In the genomic region with DNA sequence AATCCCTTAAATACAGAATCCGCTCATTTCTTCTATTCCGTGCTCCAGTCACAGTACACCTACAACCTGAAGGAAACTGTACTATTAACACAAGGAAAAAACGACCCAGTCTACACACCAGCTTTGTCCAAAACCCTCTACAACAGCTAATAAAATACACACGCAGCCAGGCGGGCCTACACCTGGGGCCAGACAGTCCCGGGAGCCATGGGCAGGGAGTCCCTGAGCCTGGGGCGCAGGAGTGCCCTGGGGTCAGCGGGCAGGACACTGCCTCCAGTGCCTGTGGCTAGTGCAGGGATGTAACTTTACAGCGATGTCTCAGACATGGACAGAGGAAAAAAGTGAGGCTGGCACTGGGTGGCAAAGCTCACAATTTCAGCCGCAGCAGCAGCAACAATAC, we compare ENCODE assay signal across 2 cellular contexts.
TF ChIP-seq lines count a peak whose summit lies in the region.

No MANE protein-coding gene starts in this region.

TF ChIP-seq in K562, 482 proteins besides CTCF, POLR2A, EP300 and RAD21:
- TF ChIP-seq MCM5 (IDR thresholded peaks at IDR 0.05; ENCODE audit: low read depth) (no peak), FOSL1 (tag; conservative IDR thresholded peaks at IDR 0.05) (no peak), FOXJ3 (CRISPR knock-in tag; IDR thresholded peaks at IDR 0.05) (no peak), CREM (IDR thresholded peaks at IDR 0.05; ENCODE audit: low read depth) (no peak), MBD2 (IDR thresholded peaks at IDR 0.05; ENCODE audit: borderline replicate concordance, low read depth) (no peak), RAD51 (IDR thresholded peaks at IDR 0.05; ENCODE audit: borderline replicate concordance, low read depth) (no peak), HNRNPH1 (optimal IDR thresholded peaks at IDR 0.05; ENCODE audit: low read depth, low read length) (no peak), SAP30 (IDR thresholded peaks at IDR 0.05; ENCODE audit: borderline replicate concordance, insufficient read depth, low read depth, low read length, poor library complexity, severe bottlenecking) (no peak), ZNF668 (CRISPR knock-in tag; IDR thresholded peaks at IDR 0.05) (no peak), POLR2H (tag; IDR thresholded peaks at IDR 0.05; ENCODE audit: low read depth) (no peak), MYBL2 (IDR thresholded peaks at IDR 0.05; ENCODE audit: low read depth) (no peak), MYBL2 (CRISPR knock-in tag; IDR thresholded peaks at IDR 0.05; ENCODE audit: borderline replicate concordance) (no peak), SRSF7 (optimal IDR thresholded peaks at IDR 0.05; ENCODE audit: low read depth, low read length) (no peak), TCF3 (CRISPR knock-in tag; IDR thresholded peaks at IDR 0.05) (no peak), KHSRP (IDR thresholded peaks at IDR 0.05) (no peak)
- TF ChIP-seq, protein P1, sequence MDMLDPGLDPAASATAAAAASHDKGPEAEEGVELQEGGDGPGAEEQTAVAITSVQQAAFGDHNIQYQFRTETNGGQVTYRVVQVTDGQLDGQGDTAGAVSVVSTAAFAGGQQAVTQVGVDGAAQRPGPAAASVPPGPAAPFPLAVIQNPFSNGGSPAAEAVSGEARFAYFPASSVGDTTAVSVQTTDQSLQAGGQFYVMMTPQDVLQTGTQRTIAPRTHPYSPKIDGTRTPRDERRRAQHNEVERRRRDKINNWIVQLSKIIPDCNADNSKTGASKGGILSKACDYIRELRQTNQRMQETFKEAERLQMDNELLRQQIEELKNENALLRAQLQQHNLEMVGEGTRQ (CRISPR knock-in tag; IDR thresholded peaks at IDR 0.05), result no peak
- TF ChIP-seq, protein P2, sequence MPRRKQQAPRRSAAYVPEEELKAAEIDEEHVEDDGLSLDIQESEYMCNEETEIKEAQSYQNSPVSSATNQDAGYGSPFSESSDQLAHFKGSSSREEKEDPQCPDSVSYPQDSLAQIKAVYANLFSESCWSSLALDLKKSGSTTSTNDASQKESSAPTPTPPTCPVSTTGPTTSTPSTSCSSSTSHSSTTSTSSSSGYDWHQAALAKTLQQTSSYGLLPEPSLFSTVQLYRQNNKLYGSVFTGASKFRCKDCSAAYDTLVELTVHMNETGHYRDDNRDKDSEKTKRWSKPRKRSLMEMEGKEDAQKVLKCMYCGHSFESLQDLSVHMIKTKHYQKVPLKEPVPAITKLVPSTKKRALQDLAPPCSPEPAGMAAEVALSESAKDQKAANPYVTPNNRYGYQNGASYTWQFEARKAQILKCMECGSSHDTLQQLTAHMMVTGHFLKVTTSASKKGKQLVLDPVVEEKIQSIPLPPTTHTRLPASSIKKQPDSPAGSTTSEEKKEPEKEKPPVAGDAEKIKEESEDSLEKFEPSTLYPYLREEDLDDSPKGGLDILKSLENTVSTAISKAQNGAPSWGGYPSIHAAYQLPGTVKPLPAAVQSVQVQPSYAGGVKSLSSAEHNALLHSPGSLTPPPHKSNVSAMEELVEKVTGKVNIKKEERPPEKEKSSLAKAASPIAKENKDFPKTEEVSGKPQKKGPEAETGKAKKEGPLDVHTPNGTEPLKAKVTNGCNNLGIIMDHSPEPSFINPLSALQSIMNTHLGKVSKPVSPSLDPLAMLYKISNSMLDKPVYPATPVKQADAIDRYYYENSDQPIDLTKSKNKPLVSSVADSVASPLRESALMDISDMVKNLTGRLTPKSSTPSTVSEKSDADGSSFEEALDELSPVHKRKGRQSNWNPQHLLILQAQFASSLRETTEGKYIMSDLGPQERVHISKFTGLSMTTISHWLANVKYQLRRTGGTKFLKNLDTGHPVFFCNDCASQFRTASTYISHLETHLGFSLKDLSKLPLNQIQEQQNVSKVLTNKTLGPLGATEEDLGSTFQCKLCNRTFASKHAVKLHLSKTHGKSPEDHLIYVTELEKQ (CRISPR knock-in tag; IDR thresholded peaks at IDR 0.05), result no peak
- TF ChIP-seq, protein P3, sequence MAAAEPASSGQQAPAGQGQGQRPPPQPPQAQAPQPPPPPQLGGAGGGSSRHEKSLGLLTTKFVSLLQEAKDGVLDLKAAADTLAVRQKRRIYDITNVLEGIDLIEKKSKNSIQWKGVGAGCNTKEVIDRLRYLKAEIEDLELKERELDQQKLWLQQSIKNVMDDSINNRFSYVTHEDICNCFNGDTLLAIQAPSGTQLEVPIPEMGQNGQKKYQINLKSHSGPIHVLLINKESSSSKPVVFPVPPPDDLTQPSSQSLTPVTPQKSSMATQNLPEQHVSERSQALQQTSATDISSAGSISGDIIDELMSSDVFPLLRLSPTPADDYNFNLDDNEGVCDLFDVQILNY (CRISPR knock-in tag; IDR thresholded peaks at IDR 0.05), result no peak
- TF ChIP-seq, protein P4, sequence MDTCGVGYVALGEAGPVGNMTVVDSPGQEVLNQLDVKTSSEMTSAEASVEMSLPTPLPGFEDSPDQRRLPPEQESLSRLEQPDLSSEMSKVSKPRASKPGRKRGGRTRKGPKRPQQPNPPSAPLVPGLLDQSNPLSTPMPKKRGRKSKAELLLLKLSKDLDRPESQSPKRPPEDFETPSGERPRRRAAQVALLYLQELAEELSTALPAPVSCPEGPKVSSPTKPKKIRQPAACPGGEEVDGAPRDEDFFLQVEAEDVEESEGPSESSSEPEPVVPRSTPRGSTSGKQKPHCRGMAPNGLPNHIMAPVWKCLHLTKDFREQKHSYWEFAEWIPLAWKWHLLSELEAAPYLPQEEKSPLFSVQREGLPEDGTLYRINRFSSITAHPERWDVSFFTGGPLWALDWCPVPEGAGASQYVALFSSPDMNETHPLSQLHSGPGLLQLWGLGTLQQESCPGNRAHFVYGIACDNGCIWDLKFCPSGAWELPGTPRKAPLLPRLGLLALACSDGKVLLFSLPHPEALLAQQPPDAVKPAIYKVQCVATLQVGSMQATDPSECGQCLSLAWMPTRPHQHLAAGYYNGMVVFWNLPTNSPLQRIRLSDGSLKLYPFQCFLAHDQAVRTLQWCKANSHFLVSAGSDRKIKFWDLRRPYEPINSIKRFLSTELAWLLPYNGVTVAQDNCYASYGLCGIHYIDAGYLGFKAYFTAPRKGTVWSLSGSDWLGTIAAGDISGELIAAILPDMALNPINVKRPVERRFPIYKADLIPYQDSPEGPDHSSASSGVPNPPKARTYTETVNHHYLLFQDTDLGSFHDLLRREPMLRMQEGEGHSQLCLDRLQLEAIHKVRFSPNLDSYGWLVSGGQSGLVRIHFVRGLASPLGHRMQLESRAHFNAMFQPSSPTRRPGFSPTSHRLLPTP (IDR thresholded peaks at IDR 0.05; ENCODE audit: borderline replicate concordance, extremely low read depth, insufficient read length), result no peak
TF ChIP-seq in K562: peak in this region for 0.

TF ChIP-seq in GM12891, 5 proteins besides CTCF, POLR2A, EP300 and RAD21:
- TF ChIP-seq POLR2AphosphoS5 (IDR thresholded peaks at IDR 0.05; ENCODE audit: low read depth, low read length), result no peak
- no peak for TF ChIP-seq SPI1 (IDR thresholded peaks at IDR 0.05; ENCODE audit: low read depth, low read length)
- TF ChIP-seq PAX5 (IDR thresholded peaks at IDR 0.05; ENCODE audit: insufficient read depth, low read length, severe bottlenecking), result no peak
- TF ChIP-seq POU2F2 (IDR thresholded peaks at IDR 0.05; ENCODE audit: low read depth, low read length), result no peak
- TF ChIP-seq TAF1 (IDR thresholded peaks at IDR 0.05; ENCODE audit: low read depth, low read length), result no peak
TF ChIP-seq in GM12891: peak in this region for 0.
